ENCODE assay signal across 1 cellular context in genomic region chr18:24417465-24417864, GRCh38.
TF ChIP-seq lines count a peak whose summit lies in the region.

No MANE protein-coding gene starts in this region.

TF ChIP-seq in GM23338, 12 proteins besides CTCF, POLR2A, EP300 and RAD21 (continued from another document):
- TF ChIP-seq REST (IDR thresholded peaks at IDR 0.05; ENCODE audit: unreplicated experiment) (no peak), ZNF114 (CRISPR knock-in tag; IDR thresholded peaks at IDR 0.05) (no peak), ZNF331 (CRISPR knock-in tag; IDR thresholded peaks at IDR 0.05; ENCODE audit: low read depth) (no peak), EZH2phosphoT487 (IDR thresholded peaks at IDR 0.05; ENCODE audit: unreplicated experiment) (no peak), JUNB (IDR thresholded peaks at IDR 0.05; ENCODE audit: unreplicated experiment) (no peak), POLR2AphosphoS5 (IDR thresholded peaks at IDR 0.05; ENCODE audit: low read depth) (no peak), ETS1 (IDR thresholded peaks at IDR 0.05) (no peak), STAT1 (IDR thresholded peaks at IDR 0.05; ENCODE audit: unreplicated experiment) (no peak), CREB1 (CRISPR knock-in tag; IDR thresholded peaks at IDR 0.05; ENCODE audit: low read depth) (no peak)
